8 cellular contexts compared by ENCODE assay signal in the genomic region with DNA sequence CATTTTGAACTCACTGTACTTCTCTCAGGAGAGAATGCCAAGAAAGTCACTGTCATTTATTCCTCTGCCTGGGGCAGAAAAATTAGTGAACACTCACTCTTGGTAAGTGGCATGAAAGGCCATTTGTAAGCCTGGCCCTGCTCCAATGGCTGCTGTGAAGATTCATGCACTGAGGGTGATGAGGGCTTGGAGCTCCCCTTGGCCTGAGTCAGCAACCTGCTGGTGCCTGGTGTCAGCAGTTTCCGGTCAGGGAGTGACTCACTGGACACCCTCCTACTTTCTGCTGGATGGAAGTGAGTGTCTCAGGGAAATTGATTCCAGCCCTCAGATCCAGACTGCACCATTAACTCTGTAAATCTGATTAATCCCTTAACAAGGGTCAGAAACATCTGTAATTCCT. TPM values are rescaled to one million over a fixed set of nuclear protein-coding genes. Genes with fewer than 3 reads are reported as not detected.
DNase-seq lines count a peak whose midpoint lies in the region; ATAC-seq and TF ChIP-seq lines count a peak whose summit lies in the region.

No MANE protein-coding gene starts in this region.

- H3K4me1 Mint-ChIP-seq in activated naive CD8-positive, alpha-beta T cell treated with anti-CD3 and anti-CD28 coated beads, Interleukin-2, amount 50 U/mL, for 24 hours: no peaks in the 10 kb centered on the region
- no peaks in the 10 kb centered on the region for H3K4me1 Mint-ChIP-seq in activated naive CD8-positive, alpha-beta T cell treated with anti-CD3 and anti-CD28 coated beads for 36 hours
- peaks cover 6% of the 10 kb centered on the region for H3K4me1 Mint-ChIP-seq in type B pancreatic cell (ENCODE audit: unreplicated experiment)

- H3K36me3 Mint-ChIP-seq in activated naive CD8-positive, alpha-beta T cell treated with anti-CD3 and anti-CD28 coated beads, Interleukin-2, amount 50 U/mL, for 24 hours (ENCODE audit: low read depth): no peaks in the 10 kb centered on the region
- peaks cover 2% of the 10 kb centered on the region for H3K36me3 Mint-ChIP-seq in activated naive CD8-positive, alpha-beta T cell treated with anti-CD3 and anti-CD28 coated beads for 36 hours
- no peaks in the 10 kb centered on the region for H3K36me3 Mint-ChIP-seq in type B pancreatic cell

- peaks cover 11% of the 10 kb centered on the region for H3K9me3 Mint-ChIP-seq in activated naive CD8-positive, alpha-beta T cell treated with anti-CD3 and anti-CD28 coated beads, Interleukin-2, amount 50 U/mL, for 24 hours
- peaks cover 9% of the 10 kb centered on the region for H3K9me3 Mint-ChIP-seq in activated naive CD8-positive, alpha-beta T cell treated with anti-CD3 and anti-CD28 coated beads for 36 hours
- no peaks in the 10 kb centered on the region for H3K9me3 Mint-ChIP-seq in type B pancreatic cell

- no peak for TF ChIP-seq CTCF in type B pancreatic cell (conservative IDR thresholded peaks at IDR 0.05)

- peak; percentile 49 for ATAC-seq in activated naive CD8-positive, alpha-beta T cell treated with anti-CD3 and anti-CD28 coated beads, Interleukin-2, amount 50 U/mL, for 24 hours
- ATAC-seq in GM21381 (IDR thresholded peaks at IDR 0.05; ENCODE audit: unreplicated experiment) (no peak), HG02759 (IDR thresholded peaks at IDR 0.05; ENCODE audit: unreplicated experiment) (no peak), HG03520 (IDR thresholded peaks at IDR 0.05; ENCODE audit: unreplicated experiment) (no peak)

- H3K27ac Mint-ChIP-seq in activated naive CD8-positive, alpha-beta T cell treated with anti-CD3 and anti-CD28 coated beads, Interleukin-2, amount 50 U/mL, for 24 hours: no peak overlapping the region
- H3K27ac Mint-ChIP-seq in activated naive CD8-positive, alpha-beta T cell treated with anti-CD3 and anti-CD28 coated beads for 36 hours: no peak overlapping the region
- peak overlapping the region; percentile 30 for H3K27ac Mint-ChIP-seq in type B pancreatic cell

- DNase-seq in activated naive CD8-positive, alpha-beta T cell treated with anti-CD3 and anti-CD28 coated beads, Interleukin-2, amount 50 U/mL, for 24 hours: no peak
- DNase-seq in activated naive CD8-positive, alpha-beta T cell treated with anti-CD3 and anti-CD28 coated beads for 36 hours: no peak
- peak; percentile 81 for DNase-seq in SW480 (ENCODE audit: low spot score)
- DNase-seq in glomerular endothelial cell (ENCODE audit: extremely low read depth, low read depth, low spot score): peak; percentile 48
- no peak for DNase-seq in type B pancreatic cell (ENCODE audit: extremely low spot score, unreplicated experiment)

- peaks cover 9% of the 10 kb centered on the region for H3K27me3 Mint-ChIP-seq in activated naive CD8-positive, alpha-beta T cell treated with anti-CD3 and anti-CD28 coated beads, Interleukin-2, amount 50 U/mL, for 24 hours
- H3K27me3 Mint-ChIP-seq in activated naive CD8-positive, alpha-beta T cell treated with anti-CD3 and anti-CD28 coated beads for 36 hours: no peaks in the 10 kb centered on the region
- no peaks in the 10 kb centered on the region for H3K27me3 Mint-ChIP-seq in type B pancreatic cell

- H3K4me3 Mint-ChIP-seq in activated naive CD8-positive, alpha-beta T cell treated with anti-CD3 and anti-CD28 coated beads, Interleukin-2, amount 50 U/mL, for 24 hours: no peak overlapping the region
- no peak overlapping the region for H3K4me3 Mint-ChIP-seq in activated naive CD8-positive, alpha-beta T cell treated with anti-CD3 and anti-CD28 coated beads for 36 hours
- no peak overlapping the region for H3K4me3 Mint-ChIP-seq in type B pancreatic cell

RNA-seq across cellular contexts. Expression of a gene that starts 37.6 kb away (rescaled TPM):
- 100 to 1,000 TPM; 289 to 291 TPM for total RNA-seq in activated naive CD8-positive, alpha-beta T cell treated with anti-CD3 and anti-CD28 coated beads for 36 hours
- total RNA-seq in glomerular endothelial cell (88.5 and 137 TPM in 2 replicates), type B pancreatic cell (ENCODE audit: low replicate concordance) (136 and 205 TPM in 2 replicates)

Comparison
In these comparisons a context has a peak if more than half of its experiments do, and no peak if none do; other contexts are left out.
1. DNase-seq: peak in SW480 (single experiment) and glomerular endothelial cell (single experiment); none in activated naive CD8-positive, alpha-beta T cell treated with anti-CD3 and anti-CD28 coated beads, Interleukin-2, amount 50 U/mL, for 24 hours (single experiment), activated naive CD8-positive, alpha-beta T cell treated with anti-CD3 and anti-CD28 coated beads for 36 hours (single experiment) and type B pancreatic cell (single experiment).